Comparison of ENCODE assay signal across 10 cellular contexts in genomic region chr18:76374330-76375281, GRCh38.
DNase-seq lines count a peak whose midpoint lies in the region; ATAC-seq, FAIRE-seq and TF ChIP-seq lines count a peak whose summit lies in the region.
"Had no signal": no experiment of that assay in that cellular context is flagged by ENCODE, and none has a peak within 500 bp of the region (broad histone marks: within the 10 kb centered on the region; RNA-seq: fewer than 3 reads in every experiment).

No MANE protein-coding gene starts in this region.

- TF ChIP-seq EP300 in HepG2 (IDR thresholded peaks at IDR 0.05; ENCODE audit: low read depth in 2 of 2, low read length in 2 of 2) = no peak
- TF ChIP-seq EP300 in HepG2 (CRISPR knock-in tag; IDR thresholded peaks at IDR 0.05; ENCODE audit: borderline replicate concordance) = no peak

- no peak overlapping the region for H3K9ac ChIP-seq in HepG2 (ENCODE audit: insufficient read depth, low read depth, low read length)
- H3K9ac ChIP-seq: parathyroid adenoma had no signal

- no peak overlapping the region for H2AFZ ChIP-seq in HepG2 (ENCODE audit: low read length)
- H2AFZ ChIP-seq: parathyroid adenoma had no signal

- peaks cover 23% of the 10 kb centered on the region for H4K20me1 ChIP-seq in HepG2 (ENCODE audit: insufficient read depth, low read length)

- no peaks in the 10 kb centered on the region for H3K36me3 ChIP-seq in CD4-positive, CD25-positive, alpha-beta regulatory T cell (ENCODE audit: control insufficient read depth, insufficient read depth, low read length)
- peaks cover 31 to 56% of the 10 kb centered on the region in 2 experiments for H3K36me3 ChIP-seq in HepG2 (replicated peaks in 1 of 2; ENCODE audit: control insufficient read depth in 1 of 2, insufficient read depth in 2 of 2, low read length in 2 of 2)

- intact Hi-C loops in HepG2 (cut with micrococcal nuclease; ENCODE audit: unreplicated experiment) = no loop called here

- no peak overlapping the region for H3K4me2 ChIP-seq in HepG2 (ENCODE audit: low read depth, low read length)

- no peaks in the 10 kb centered on the region for H3K27me3 ChIP-seq in CD4-positive, CD25-positive, alpha-beta regulatory T cell (ENCODE audit: control insufficient read depth, insufficient read depth, low read length)
- no peaks in the 10 kb centered on the region for H3K27me3 ChIP-seq in HepG2 (ENCODE audit: control insufficient read depth in 1 of 2, insufficient read depth in 2 of 2, low read length in 2 of 2)
- H3K27me3 ChIP-seq: tibial artery had no signal

- no peak for FAIRE-seq in HepG2 (lab: Jason Lieb, UNC)

- H3K27ac Mint-ChIP-seq in CD4-positive, CD25-positive, alpha-beta regulatory T cell = peak overlapping the region; percentile 5 to 57 (median 50)
- peak overlapping the region; percentile 86 for H3K27ac Mint-ChIP-seq in activated naive CD8-positive, alpha-beta T cell

- no peak for TF ChIP-seq CTCF in HepG2 (CRISPR knock-in tag; IDR thresholded peaks at IDR 0.05)

- H3K27ac ChIP-seq in CD4-positive, CD25-positive, alpha-beta regulatory T cell (ENCODE audit: insufficient read depth, low read length, poor library complexity, severe bottlenecking) = no peak overlapping the region
- no peak overlapping the region for H3K27ac ChIP-seq in HepG2 (ENCODE audit: extremely low read length, insufficient read depth, low read length)
- H3K27ac ChIP-seq: parathyroid adenoma, tibial artery had no signal

- H3K27me3 Mint-ChIP-seq in CD4-positive, CD25-positive, alpha-beta regulatory T cell = no peaks in the 10 kb centered on the region
- no peaks in the 10 kb centered on the region for H3K27me3 Mint-ChIP-seq in activated naive CD8-positive, alpha-beta T cell

- in situ Hi-C loops in HepG2 (cut with HindIII; ENCODE audit: extremely low pct_ligation_motif_present, low pct_unique_long_range_greater_than_20kb) = no loop called here

- peak overlapping the region in 3 of 4 donors; percentile 3 to 36 (median 28) for H3K4me3 Mint-ChIP-seq in CD4-positive, CD25-positive, alpha-beta regulatory T cell
- H3K4me3 Mint-ChIP-seq in activated naive CD8-positive, alpha-beta T cell = peak overlapping the region; percentile 78

- CTCF ChIA-PET in HepG2 (lab: Yijun Ruan, JAX; ENCODE audit: low intra/inter-chr PET ratio, low total read pairs) = no interaction called here

- TF ChIP-seq RAD21 in HepG2 (CRISPR knock-in tag; IDR thresholded peaks at IDR 0.05) = no peak

- peaks cover 0 to 3% (median 0%) of the 10 kb centered on the region in 7 donors for H3K9me3 Mint-ChIP-seq in CD4-positive, CD25-positive, alpha-beta regulatory T cell
- H3K9me3 Mint-ChIP-seq in activated naive CD8-positive, alpha-beta T cell (ENCODE audit: low read depth) = peaks cover 4% of the 10 kb centered on the region

- H3K4me1 Mint-ChIP-seq in CD4-positive, CD25-positive, alpha-beta regulatory T cell = peaks cover 14 to 47% (median 27%) of the 10 kb centered on the region in 4 donors
- peaks cover 53% of the 10 kb centered on the region for H3K4me1 Mint-ChIP-seq in activated naive CD8-positive, alpha-beta T cell (ENCODE audit: low read depth)

- H3K9me3 ChIP-seq in CD4-positive, CD25-positive, alpha-beta regulatory T cell (ENCODE audit: control insufficient read depth in 2 of 2, low read length in 2 of 2) = no peaks in the 10 kb centered on the region
- no peaks in the 10 kb centered on the region for H3K9me3 ChIP-seq in HepG2 (ENCODE audit: low read length)
- H3K9me3 ChIP-seq: tibial artery had no signal

- POLR2A ChIA-PET in HepG2 (lab: Yijun Ruan, JAX) = no interaction called here

- no peak for TF ChIP-seq POLR2A in HepG2 (IDR thresholded peaks at IDR 0.05; ENCODE audit: insufficient read depth in 1 of 2, low read depth in 2 of 2, low read length in 2 of 2)

- peaks cover 22% of the 10 kb centered on the region for H3K79me2 ChIP-seq in HepG2 (ENCODE audit: insufficient read depth, low read length)

- H3K4me1 ChIP-seq in CD4-positive, CD25-positive, alpha-beta regulatory T cell (ENCODE audit: control insufficient read depth, insufficient read depth, low read length, poor library complexity, severe bottlenecking) = peaks cover 20% of the 10 kb centered on the region
- H3K4me1 ChIP-seq in HepG2 (ENCODE audit: insufficient read depth, low read length) = peaks cover 25% of the 10 kb centered on the region
- H3K4me1 ChIP-seq: parathyroid adenoma, tibial artery had no signal

- peak in 2 of 3 donors; percentile 22 to 83 for DNase-seq in CD4-positive, CD25-positive, alpha-beta regulatory T cell
- DNase-seq in 8988T (no peak), AML-193 (lab: John Stamatoyannopoulos, UW) (no peak), HepG2 (ENCODE audit: low spot score) (no peak)

- H3K4me3 ChIP-seq in CD4-positive, CD25-positive, alpha-beta regulatory T cell (ENCODE audit: low read depth, low read length) = peak overlapping the region; percentile 29
- H3K4me3 ChIP-seq in HepG2 (replicated peaks in 1 of 3; ENCODE audit: insufficient read depth in 1 of 3, low read depth in 2 of 3, low read length in 3 of 3) = no peak overlapping the region
- H3K4me3 ChIP-seq: tibial artery had no signal

- 97% methylated on average over 12 of the region's 12 CpGs for WGBS in HepG2 (ENCODE audit: low lambda C conversion rate)

- H3K36me3 Mint-ChIP-seq in CD4-positive, CD25-positive, alpha-beta regulatory T cell = no peaks in the 10 kb centered on the region
- peaks cover 12% of the 10 kb centered on the region for H3K36me3 Mint-ChIP-seq in activated naive CD8-positive, alpha-beta T cell

- BruUV-seq in HepG2 (replicated peaks; lab: Mats Ljungman, UMichigan) = no TSS peak

- ATAC-seq in CD4-positive, CD25-positive, alpha-beta regulatory T cell (ENCODE audit: low read depth in 2 of 2) = peak; percentile 54 to 59
- peak; percentile 82 for ATAC-seq in GM19463 (IDR thresholded peaks at IDR 0.05; ENCODE audit: unreplicated experiment)
- ATAC-seq in HG03280 (IDR thresholded peaks at IDR 0.05; ENCODE audit: unreplicated experiment) = peak; percentile 70
- ATAC-seq in HepG2 = no peak
- ATAC-seq in SK-N-SH treated with all-trans-retinoic acid at 6 μM for 48 hours = no peak

TF ChIP-seq in HepG2, 621 proteins besides CTCF, POLR2A, EP300 and RAD21:
- TF ChIP-seq ELK4 (CRISPR knock-in tag; IDR thresholded peaks at IDR 0.05; ENCODE audit: borderline replicate concordance) = no peak
- TF ChIP-seq SAFB2 (CRISPR knock-in tag; IDR thresholded peaks at IDR 0.05; ENCODE audit: borderline replicate concordance, low read depth) = no peak
- TF ChIP-seq BRD4 (CRISPR knock-in tag; IDR thresholded peaks at IDR 0.05) = no peak
- TF ChIP-seq ZNF468 (CRISPR knock-in tag; IDR thresholded peaks at IDR 0.05) = no peak
- TF ChIP-seq, protein P1, sequence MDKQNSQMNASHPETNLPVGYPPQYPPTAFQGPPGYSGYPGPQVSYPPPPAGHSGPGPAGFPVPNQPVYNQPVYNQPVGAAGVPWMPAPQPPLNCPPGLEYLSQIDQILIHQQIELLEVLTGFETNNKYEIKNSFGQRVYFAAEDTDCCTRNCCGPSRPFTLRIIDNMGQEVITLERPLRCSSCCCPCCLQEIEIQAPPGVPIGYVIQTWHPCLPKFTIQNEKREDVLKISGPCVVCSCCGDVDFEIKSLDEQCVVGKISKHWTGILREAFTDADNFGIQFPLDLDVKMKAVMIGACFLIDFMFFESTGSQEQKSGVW (CRISPR knock-in tag; IDR thresholded peaks at IDR 0.05; ENCODE audit: borderline replicate concordance) = no peak

TF ChIP-seq in SK-N-SH treated with all-trans-retinoic acid at 6 μM for 48 hours, 23 proteins besides CTCF, POLR2A, EP300 and RAD21:
- TF ChIP-seq SNAI2 (CRISPR knock-in tag; IDR thresholded peaks at IDR 0.05) (no peak), TCF4 (CRISPR knock-in tag; IDR thresholded peaks at IDR 0.05; ENCODE audit: borderline replicate concordance) (no peak), ISL1 (CRISPR knock-in tag; IDR thresholded peaks at IDR 0.05) (no peak), PPARA (CRISPR knock-in tag; IDR thresholded peaks at IDR 0.05; ENCODE audit: borderline replicate concordance) (no peak), ARNTL (CRISPR knock-in tag; IDR thresholded peaks at IDR 0.05; ENCODE audit: borderline replicate concordance, low read depth) (no peak), BACH2 (CRISPR knock-in tag; IDR thresholded peaks at IDR 0.05; ENCODE audit: borderline replicate concordance) (no peak), POU6F1 (CRISPR knock-in tag; IDR thresholded peaks at IDR 0.05; ENCODE audit: borderline replicate concordance, low read depth) (no peak), GLIS3 (CRISPR knock-in tag; IDR thresholded peaks at IDR 0.05) (no peak), ESRRG (CRISPR knock-in tag; IDR thresholded peaks at IDR 0.05) (no peak), OSR1 (CRISPR knock-in tag; IDR thresholded peaks at IDR 0.05) (no peak)
- TF ChIP-seq, protein P2, sequence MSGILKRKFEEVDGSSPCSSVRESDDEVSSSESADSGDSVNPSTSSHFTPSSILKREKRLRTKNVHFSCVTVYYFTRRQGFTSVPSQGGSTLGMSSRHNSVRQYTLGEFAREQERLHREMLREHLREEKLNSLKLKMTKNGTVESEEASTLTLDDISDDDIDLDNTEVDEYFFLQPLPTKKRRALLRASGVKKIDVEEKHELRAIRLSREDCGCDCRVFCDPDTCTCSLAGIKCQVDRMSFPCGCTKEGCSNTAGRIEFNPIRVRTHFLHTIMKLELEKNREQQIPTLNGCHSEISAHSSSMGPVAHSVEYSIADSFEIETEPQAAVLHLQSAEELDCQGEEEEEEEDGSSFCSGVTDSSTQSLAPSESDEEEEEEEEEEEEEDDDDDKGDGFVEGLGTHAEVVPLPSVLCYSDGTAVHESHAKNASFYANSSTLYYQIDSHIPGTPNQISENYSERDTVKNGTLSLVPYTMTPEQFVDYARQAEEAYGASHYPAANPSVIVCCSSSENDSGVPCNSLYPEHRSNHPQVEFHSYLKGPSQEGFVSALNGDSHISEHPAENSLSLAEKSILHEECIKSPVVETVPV (CRISPR knock-in tag; IDR thresholded peaks at IDR 0.05) = no peak

Comparison
In these comparisons a context has a peak if more than half of its experiments do, and no peak if none do; other contexts are left out.
1. ATAC-seq: peak in CD4-positive, CD25-positive, alpha-beta regulatory T cell (2 of 2), GM19463 (single experiment) and HG03280 (single experiment); none in HepG2 (single experiment) and SK-N-SH treated with all-trans-retinoic acid at 6 μM for 48 hours (single experiment).
2. DNase-seq: peak in CD4-positive, CD25-positive, alpha-beta regulatory T cell (2 of 3); none in 8988T (single experiment), AML-193 (0 of 2) and HepG2 (single experiment).